23 cellular contexts compared by ENCODE assay signal in the genomic region with DNA sequence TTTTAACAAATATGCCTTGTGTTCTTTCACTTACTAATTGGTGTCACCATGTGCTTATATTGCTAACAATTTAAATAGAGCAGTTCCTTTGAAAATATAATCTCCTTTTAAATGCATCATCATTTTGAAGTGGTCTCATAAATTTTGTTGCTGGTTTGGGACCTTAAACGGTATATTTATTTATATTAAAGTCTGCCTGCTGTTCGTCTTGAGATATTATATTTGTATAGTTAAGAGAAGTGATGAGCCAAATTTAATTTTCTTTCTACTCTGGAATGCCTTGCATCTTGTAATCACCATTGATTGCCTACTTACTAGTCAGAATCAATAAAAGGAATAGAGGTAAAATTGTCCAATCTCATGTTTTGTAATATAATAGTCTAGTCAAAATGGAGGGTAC.
"Had no signal": no experiment of that assay in that cellular context is flagged by ENCODE, and none has a peak within 500 bp of the region (broad histone marks: within the 10 kb centered on the region; RNA-seq: fewer than 3 reads in every experiment).

No MANE protein-coding gene starts in this region.

- H3K9me3 ChIP-seq: gastrocnemius medialis had no signal

- H3K36me3 ChIP-seq: esophagus squamous epithelium, gastrocnemius medialis, heart right ventricle, left lung, lower lobe of right lung had no signal

- H3K4me3 ChIP-seq: esophagus squamous epithelium, gastrocnemius medialis, heart right ventricle, left lung, lower lobe of right lung, mucosa of descending colon had no signal

- H3K27ac ChIP-seq: epithelial cell of prostate, esophagus squamous epithelium, gastrocnemius medialis, heart right ventricle, left lung, lower lobe of right lung had no signal

- DNase-seq: cortex of kidney; effector CD8-positive, alpha-beta T cell; effector memory CD8-positive, alpha-beta T cell; endodermal cell; erythroblast; esophagus squamous epithelium; foreskin fibroblast; foreskin melanocyte; gastrocnemius medialis; glutamatergic neuron; head of caudate nucleus; heart right ventricle; hippocampal formation; left cardiac atrium; left lung; left ventricle myocardium superior; lower lobe of right lung; mesenchymal stem cell; mucosa of descending colon; naive B cell; naive thymus-derived CD8-positive, alpha-beta T cell had no signal

- ATAC-seq: effector memory CD8-positive, alpha-beta T cell; esophagus mucosa; gastrocnemius medialis; heart right ventricle; left cardiac atrium; left lung; left ventricle myocardium superior; lower lobe of right lung; mucosa of descending colon; naive thymus-derived CD8-positive, alpha-beta T cell had no signal
